22 cellular contexts compared by ENCODE assay signal in genomic region chr5:112344540-112344939, GRCh38.
DNase-seq lines count a peak whose midpoint lies in the region; ATAC-seq and TF ChIP-seq lines count a peak whose summit lies in the region.
"Had no signal": no experiment of that assay in that cellular context is flagged by ENCODE, and none has a peak within 500 bp of the region (broad histone marks: within the 10 kb centered on the region; RNA-seq: fewer than 3 reads in every experiment).

No MANE protein-coding gene starts in this region.

- in situ Hi-C loops in gastrocnemius medialis (cut with MboI; ENCODE audit: low sequenced_read_pairs in 4 of 4): no loop called here

- no peak for TF ChIP-seq CTCF in right atrium auricular region (IDR thresholded peaks at IDR 0.05)
- no peak for TF ChIP-seq CTCF in heart right ventricle (IDR thresholded peaks at IDR 0.05)
- TF ChIP-seq CTCF in gastrocnemius medialis (IDR thresholded peaks at IDR 0.05 in 4 of 5, conservative IDR thresholded peaks at IDR 0.05 in 1 of 5): no peak

- H3K4me3 ChIP-seq in right atrium auricular region (no peak overlapping the region), heart right ventricle (no peak overlapping the region), right cardiac atrium (ENCODE audit: low read length) (no peak overlapping the region), gastrocnemius medialis (no peak overlapping the region)
- H3K4me3 ChIP-seq: A549, BLaER1, GM12878, GM23338 had no signal

- no peak for TF ChIP-seq POLR2A in gastrocnemius medialis (IDR thresholded peaks at IDR 0.05)

- intact Hi-C loops in Right ventricle myocardium superior (cut with DNase I) (no loop called here), heart right ventricle (cut with DNase I) (no loop called here), right cardiac atrium (cut with DNase I) (loop anchor here in 1 of 4 donors (10.0 kb wide), 1 partner anchor 70 kb away; the partner anchor contains the start of gene EPB41L4A), gastrocnemius medialis (cut with DNase I; ENCODE audit: low total_unique reads) (no loop called here)

- H3K27ac ChIP-seq in right atrium auricular region (peak overlapping the region in 1 of 2 donors; percentile 43), heart right ventricle (no peak overlapping the region), right cardiac atrium (ENCODE audit: low read length) (peak overlapping the region; percentile 53), gastrocnemius medialis (no peak overlapping the region)
- H3K27ac ChIP-seq: A549, BLaER1, C4-2B had no signal

- no peaks in the 10 kb centered on the region for H3K27me3 ChIP-seq in right atrium auricular region
- H3K27me3 ChIP-seq in heart right ventricle: no peaks in the 10 kb centered on the region
- H3K27me3 ChIP-seq in right cardiac atrium (ENCODE audit: control insufficient read depth, insufficient read depth): no peaks in the 10 kb centered on the region
- no peaks in the 10 kb centered on the region for H3K27me3 ChIP-seq in gastrocnemius medialis
- H3K27me3 ChIP-seq: BLaER1 had no signal

- H3K9me3 ChIP-seq in right atrium auricular region: no peaks in the 10 kb centered on the region
- H3K9me3 ChIP-seq in heart right ventricle: no peaks in the 10 kb centered on the region
- no peaks in the 10 kb centered on the region for H3K9me3 ChIP-seq in right cardiac atrium (ENCODE audit: control insufficient read depth, low read length)
- no peaks in the 10 kb centered on the region for H3K9me3 ChIP-seq in gastrocnemius medialis
- H3K9me3 ChIP-seq: A549, BLaER1, Caco-2 had no signal

- peaks cover 0 to 49% of the 10 kb centered on the region in 2 donors for H3K4me1 ChIP-seq in right atrium auricular region
- peaks cover 0 to 58% (median 27%) of the 10 kb centered on the region in 9 donors for H3K4me1 ChIP-seq in heart right ventricle
- H3K4me1 ChIP-seq in right cardiac atrium (ENCODE audit: control insufficient read depth, insufficient read depth, low read length): peaks cover 4% of the 10 kb centered on the region
- peaks cover 0 to 9% of the 10 kb centered on the region in 2 donors for H3K4me1 ChIP-seq in gastrocnemius medialis
- H3K4me1 ChIP-seq: Caco-2 had no signal

- H3K36me3 ChIP-seq in right atrium auricular region: no peaks in the 10 kb centered on the region
- no peaks in the 10 kb centered on the region for H3K36me3 ChIP-seq in heart right ventricle
- no peaks in the 10 kb centered on the region for H3K36me3 ChIP-seq in gastrocnemius medialis
- H3K36me3 ChIP-seq: BLaER1 had no signal

- WGBS in heart right ventricle, 2 donors: 61 to 73% methylated on average over 3 of the region's 3 CpGs
- 75% methylated on average over 3 of the region's 3 CpGs for WGBS in right cardiac atrium

- no peak for DNase-seq in Right ventricle myocardium superior
- no peak for DNase-seq in right atrium auricular region (ENCODE audit: low spot score)
- no peak for DNase-seq in heart right ventricle
- DNase-seq in right cardiac atrium: peak in 1 of 3 donors; percentile 45
- no peak for DNase-seq in NCI-H446 treated with DMSO at 0.1 percent for 48 hours (lab: John Stamatoyannopoulos, UW)
- DNase-seq in DMS79 (lab: John Stamatoyannopoulos, UW): no peak
- DNase-seq in gastrocnemius medialis: no peak
- DNase-seq: 8988T; ACHN; Caco-2; CD4-positive, CD25-positive, alpha-beta regulatory T cell; CD8-positive, alpha-beta T cell; DMS153; EL; GDM1; H9 had no signal

- ATAC-seq in Right ventricle myocardium superior (ENCODE audit: poor library complexity) (peak; percentile 61), heart right ventricle (peak in 6 of 8 donors; percentile 9 to 77 (median 50)), right cardiac atrium (peak; percentile 42 to 47), gastrocnemius medialis (no peak)
- ATAC-seq: A549; CD8-positive, alpha-beta T cell; GM12878; GM23338; HCT116 had no signal

Comparison
In these comparisons a context has a peak if more than half of its experiments do, and no peak if none do; other contexts are left out.
1. ATAC-seq: peak in Right ventricle myocardium superior (single experiment), heart right ventricle (6 of 8) and right cardiac atrium (2 of 2); none in gastrocnemius medialis (0 of 2).